In the genomic region with DNA sequence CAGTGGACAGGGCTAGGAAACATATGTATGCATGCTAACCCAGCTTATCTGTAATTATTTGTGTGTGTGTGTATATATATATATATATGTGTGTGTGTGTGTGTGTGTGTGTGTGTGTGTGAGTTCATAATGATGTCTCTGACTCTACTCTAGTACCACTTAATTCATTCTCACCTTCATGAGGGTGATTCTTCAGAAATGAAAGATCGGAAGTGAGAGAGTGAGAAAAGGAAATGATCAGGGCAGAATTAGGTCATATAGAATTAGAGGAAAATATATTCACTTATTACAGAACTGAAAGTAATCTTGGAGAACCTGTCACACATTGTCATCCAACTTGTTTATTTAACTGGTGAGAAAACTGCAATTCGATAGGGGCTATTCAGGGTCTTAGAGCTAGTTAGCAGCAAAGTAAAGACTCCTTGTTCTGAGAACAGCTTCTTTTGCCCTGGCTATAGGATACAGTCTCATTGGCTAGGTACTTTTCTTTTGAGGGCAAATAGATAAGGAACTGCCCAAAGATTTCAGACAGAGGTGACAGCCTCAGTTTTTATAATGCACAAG, we compare ENCODE assay signal across 19 cellular contexts. TPM values are rescaled to one million over a fixed set of nuclear protein-coding genes. Genes with fewer than 3 reads are reported as not detected.
"Had no signal": no experiment of that assay in that cellular context is flagged by ENCODE, and none has a peak within 500 bp of the region (broad histone marks: within the 10 kb centered on the region; RNA-seq: fewer than 3 reads in every experiment).

No MANE protein-coding gene starts in this region.

- H3K9me3 Mint-ChIP-seq: activated naive CD4-positive, alpha-beta T cell treated with anti-CD3 and anti-CD28 coated beads, Interleukin-2, amount 50 U/mL, for 72 hours; activated T-cell treated with anti-CD3 and anti-CD28 coated beads, Interleukin-2, amount 50 U/mL, for 4 hours; naive thymus-derived CD8-positive, alpha-beta T cell had no signal

- H3K4me3 Mint-ChIP-seq: activated T-cell treated with anti-CD3 and anti-CD28 coated beads, Interleukin-2, amount 50 U/mL, for 4 hours; naive thymus-derived CD8-positive, alpha-beta T cell had no signal

- H3K27ac Mint-ChIP-seq: activated naive CD4-positive, alpha-beta T cell treated with anti-CD3 and anti-CD28 coated beads, Interleukin-2, amount 50 U/mL, for 72 hours had no signal

- DNase-seq: activated CD4-positive, alpha-beta T cell treated with anti-CD3 and anti-CD28 coated beads, Interleukin-2, amount 50 U/mL, for 4 hours; activated CD4-positive, CD25-positive, alpha-beta regulatory T cell treated with anti-CD3 and anti-CD28 coated beads, Interleukin-2, amount 50 U/mL, for 72 hours; activated effector memory CD4-positive, alpha-beta T cell treated with anti-CD3 and anti-CD28 coated beads, Interleukin-2, amount 50 U/mL, for 16 hours; activated T-cell treated with anti-CD3 and anti-CD28 coated beads, Interleukin-2, amount 50 U/mL, for 4 hours; body of pancreas; caudate nucleus; colonic mucosa; esophagus squamous epithelium; left ventricle myocardium inferior; mucosa of descending colon; naive thymus-derived CD8-positive, alpha-beta T cell; stimulated activated CD4-positive, alpha-beta T cell treated with anti-CD3 and anti-CD28 coated beads, Interleukin-12 subunit alpha, Interleukin-12 subunit beta, amount 100 ng/mL, for 4 hours; stimulated activated CD4-positive, alpha-beta T cell treated with anti-CD3 and anti-CD28 coated beads, Interleukin-2, amount 100 ng/mL, for 24 hours; T1000; thyroid gland had no signal

- H3K36me3 Mint-ChIP-seq: activated naive CD4-positive, alpha-beta T cell treated with anti-CD3 and anti-CD28 coated beads, Interleukin-2, amount 50 U/mL, for 72 hours; naive thymus-derived CD8-positive, alpha-beta T cell had no signal

- ATAC-seq: activated naive CD4-positive, alpha-beta T cell treated with anti-CD3 and anti-CD28 coated beads, Interleukin-2, amount 50 U/mL, for 72 hours; activated T-cell treated with anti-CD3 and anti-CD28 coated beads, Interleukin-2, amount 50 U/mL, for 4 hours; body of pancreas; mucosa of descending colon; naive thymus-derived CD8-positive, alpha-beta T cell had no signal

RNA-seq across cellular contexts. Expression of gene C9orf153, which starts 58.8 kb away (rescaled TPM):
- total RNA-seq: colonic mucosa, esophagus squamous epithelium, fibroblast of villous mesenchyme, glomerular endothelial cell, hepatocyte had no signal
